1 cellular context compared by ENCODE assay signal in genomic region chr1:159915571-159916239, GRCh38.
TF ChIP-seq lines count a peak whose summit lies in the region.

No MANE protein-coding gene starts in this region.

TF ChIP-seq in WTC11, 78 proteins besides CTCF, POLR2A, EP300 and RAD21 (continued from another document):
- TF ChIP-seq ZBTB43 (CRISPR knock-in tag; IDR thresholded peaks at IDR 0.05) (no peak), STAT6 (CRISPR knock-in tag; conservative IDR thresholded peaks at IDR 0.05; ENCODE audit: low read depth) (no peak), GABPB1 (CRISPR knock-in tag; IDR thresholded peaks at IDR 0.05) (no peak), NR2C2 (CRISPR knock-in tag; IDR thresholded peaks at IDR 0.05) (no peak), GTF2I (CRISPR knock-in tag; conservative IDR thresholded peaks at IDR 0.05) (no peak), NFE2L1 (CRISPR knock-in tag; IDR thresholded peaks at IDR 0.05) (no peak), KAT7 (CRISPR knock-in tag; IDR thresholded peaks at IDR 0.05; ENCODE audit: borderline replicate concordance) (no peak), MYBL2 (CRISPR knock-in tag; IDR thresholded peaks at IDR 0.05) (no peak), NFYB (CRISPR knock-in tag; conservative IDR thresholded peaks at IDR 0.05; ENCODE audit: low read depth) (no peak), E2F5 (CRISPR knock-in tag; IDR thresholded peaks at IDR 0.05) (no peak), SMAD3 (CRISPR knock-in tag; IDR thresholded peaks at IDR 0.05; ENCODE audit: borderline replicate concordance) (no peak), ERG (CRISPR knock-in tag; IDR thresholded peaks at IDR 0.05) (no peak)
